ENCODE assay signal across 15 cellular contexts in the genomic region with DNA sequence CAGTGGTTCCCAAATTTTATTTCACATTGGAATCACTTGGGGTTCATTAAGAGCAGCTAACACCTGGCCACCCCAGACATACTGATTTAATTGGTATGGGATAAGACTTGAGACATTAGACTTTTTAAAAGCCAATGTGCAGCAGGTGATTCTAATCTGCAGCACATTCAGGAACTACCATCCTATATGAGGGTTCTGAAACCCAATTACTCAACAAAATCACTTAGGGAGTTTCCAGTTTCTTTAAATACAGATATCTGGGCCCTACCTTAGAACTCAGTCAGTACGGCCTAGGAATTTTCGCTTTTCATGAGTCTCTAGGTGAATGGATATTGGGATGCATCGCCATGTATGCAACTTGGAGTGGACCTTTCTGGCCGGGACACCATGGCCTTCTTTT. TPM values are rescaled to one million over a fixed set of nuclear protein-coding genes. Genes with fewer than 3 reads are reported as not detected.
DNase-seq lines count a peak whose midpoint lies in the region; ATAC-seq and TF ChIP-seq lines count a peak whose summit lies in the region.
"Had no signal": no experiment of that assay in that cellular context is flagged by ENCODE, and none has a peak within 500 bp of the region (broad histone marks: within the 10 kb centered on the region; RNA-seq: fewer than 3 reads in every experiment).

No MANE protein-coding gene starts in this region.

- H3K27ac ChIP-seq in KMS-11 (peak overlapping the region; percentile 81), colonic mucosa (no peak overlapping the region)

- peaks cover 39% of the 10 kb centered on the region for H3K4me1 ChIP-seq in KMS-11 (ENCODE audit: low read depth, poor library complexity, severe bottlenecking)
- H3K4me1 ChIP-seq in colonic mucosa = no peaks in the 10 kb centered on the region
- H3K4me1 ChIP-seq: HAP-1 had no signal

- no peaks in the 10 kb centered on the region for H3K27me3 Mint-ChIP-seq in stimulated activated memory B cell treated with anti-CD40 and anti-IgM and Interleukin-4, amounts not matched to agents 10 μg/mL and 1 μg/mL and 100 μg/mL, for 72 hours
- peaks cover 0 to 4% (median 1%) of the 10 kb centered on the region in 3 donors for H3K27me3 Mint-ChIP-seq in CD14-positive monocyte (ENCODE audit: low read depth in 3 of 3)

- no peaks in the 10 kb centered on the region for H3K9me3 ChIP-seq in colonic mucosa
- H3K9me3 ChIP-seq: Caco-2, HAP-1 had no signal

- no peaks in the 10 kb centered on the region for H3K9me3 Mint-ChIP-seq in stimulated activated memory B cell treated with anti-CD40 and anti-IgM and Interleukin-4, amounts not matched to agents 10 μg/mL and 1 μg/mL and 100 μg/mL, for 72 hours
- H3K9me3 Mint-ChIP-seq in CD14-positive monocyte = peaks cover 0 to 3% (median 0%) of the 10 kb centered on the region in 7 donors
- H3K9me3 Mint-ChIP-seq: CD4-positive, CD25-positive, alpha-beta regulatory T cell; CD8-positive, alpha-beta T cell; HFFc6 had no signal

- peak overlapping the region; percentile 52; the same call in 1 of the 2 replicates for H2AFZ ChIP-seq in KMS-11 (ENCODE audit: low read depth)

- no peaks in the 10 kb centered on the region for H3K36me3 Mint-ChIP-seq in stimulated activated memory B cell treated with anti-CD40 and anti-IgM and Interleukin-4, amounts not matched to agents 10 μg/mL and 1 μg/mL and 100 μg/mL, for 72 hours
- no peaks in the 10 kb centered on the region for H3K36me3 Mint-ChIP-seq in CD14-positive monocyte
- H3K36me3 Mint-ChIP-seq: CD4-positive, CD25-positive, alpha-beta regulatory T cell; CD8-positive, alpha-beta T cell had no signal

- no peak for DNase-seq in CD14-positive monocyte (ENCODE audit: low spot score)
- no peak for DNase-seq in colonic mucosa
- DNase-seq: C1 segment of cervical spinal cord; Caco-2; CD4-positive, CD25-positive, alpha-beta regulatory T cell; CD8-positive, alpha-beta T cell; DMS153; DND-41; GOT3; HFFc6 had no signal

- H3K4me1 Mint-ChIP-seq in stimulated activated memory B cell treated with anti-CD40 and anti-IgM and Interleukin-4, amounts not matched to agents 10 μg/mL and 1 μg/mL and 100 μg/mL, for 72 hours = no peaks in the 10 kb centered on the region
- H3K4me1 Mint-ChIP-seq in CD14-positive monocyte = no peaks in the 10 kb centered on the region

- H4K20me1 ChIP-seq in KMS-11 (ENCODE audit: insufficient read depth) = no peaks in the 10 kb centered on the region

- H3K27me3 ChIP-seq in KMS-11 (ENCODE audit: insufficient read depth, low read depth) = no peaks in the 10 kb centered on the region
- H3K27me3 ChIP-seq in colonic mucosa = no peaks in the 10 kb centered on the region

- H3K4me2 ChIP-seq in KMS-11 = peak overlapping the region; percentile 79

- no peak overlapping the region for H3K4me3 Mint-ChIP-seq in stimulated activated memory B cell treated with anti-CD40 and anti-IgM and Interleukin-4, amounts not matched to agents 10 μg/mL and 1 μg/mL and 100 μg/mL, for 72 hours
- no peak overlapping the region for H3K4me3 Mint-ChIP-seq in CD14-positive monocyte
- H3K4me3 Mint-ChIP-seq: CD4-positive, CD25-positive, alpha-beta regulatory T cell; CD8-positive, alpha-beta T cell; HFFc6 had no signal

- no peaks in the 10 kb centered on the region for H3K36me3 ChIP-seq in KMS-11 (ENCODE audit: insufficient read depth)
- no peaks in the 10 kb centered on the region for H3K36me3 ChIP-seq in colonic mucosa
- H3K36me3 ChIP-seq: HAP-1 had no signal

- H3K79me2 ChIP-seq in KMS-11 (ENCODE audit: insufficient read depth, low read depth) = no peaks in the 10 kb centered on the region

- H3K4me3 ChIP-seq in KMS-11 (IDR thresholded peaks at IDR 0.05; ENCODE audit: insufficient read depth, low read depth, low read length) (no peak overlapping the region), colonic mucosa (no peak overlapping the region)
- H3K4me3 ChIP-seq: HAP-1 had no signal

- H3K9ac ChIP-seq in KMS-11 (peak overlapping the region; percentile 29; the same call in 1 of the 2 replicates), colonic mucosa (ENCODE audit: low read depth in 2 of 2, low read length in 2 of 2) (no peak overlapping the region)

- intact Hi-C loops in CD14-positive monocyte (cut with micrococcal nuclease) = no loop called here
- intact Hi-C loops in colonic mucosa (cut with DNase I) = no loop called here

- ATAC-seq in GM18502 (IDR thresholded peaks at IDR 0.05; ENCODE audit: poor library complexity, unreplicated experiment) (peak; percentile 85), HG02973 (IDR thresholded peaks at IDR 0.05; ENCODE audit: unreplicated experiment) (no peak)
- peak; percentile 13 for ATAC-seq in stimulated activated memory B cell treated with anti-CD40 and anti-IgM and Interleukin-4, amounts not matched to agents 10 μg/mL and 1 μg/mL and 100 μg/mL, for 72 hours
- ATAC-seq: CD8-positive, alpha-beta T cell had no signal

- no peak overlapping the region for H3K27ac Mint-ChIP-seq in stimulated activated memory B cell treated with anti-CD40 and anti-IgM and Interleukin-4, amounts not matched to agents 10 μg/mL and 1 μg/mL and 100 μg/mL, for 72 hours
- H3K27ac Mint-ChIP-seq in CD14-positive monocyte = peak overlapping the region in 1 of 7 donors; percentile 25
- H3K27ac Mint-ChIP-seq: CD4-positive, CD25-positive, alpha-beta regulatory T cell; CD8-positive, alpha-beta T cell; HFFc6 had no signal

- TF ChIP-seq CTCF in KMS-11 (conservative IDR thresholded peaks at IDR 0.05; ENCODE audit: low read depth, low read length) = no peak
- TF ChIP-seq CTCF in CD14-positive monocyte (IDR thresholded peaks at IDR 0.05) = no peak
- no peak for TF ChIP-seq CTCF in colonic mucosa (IDR thresholded peaks at IDR 0.05)

RNA-seq across cellular contexts. Expression of a gene that starts 24.0 kb away (rescaled TPM):
- 1 to 10 TPM; 2.1 to 3.7 TPM for polyA plus RNA-seq in CD14-positive monocyte
- 10 to 100 TPM in 1 of 2 donors, 1 to 10 TPM in 1; 9.8 to 13.1 TPM for total RNA-seq in colonic mucosa
